10 cellular contexts compared by ENCODE assay signal in the genomic region with DNA sequence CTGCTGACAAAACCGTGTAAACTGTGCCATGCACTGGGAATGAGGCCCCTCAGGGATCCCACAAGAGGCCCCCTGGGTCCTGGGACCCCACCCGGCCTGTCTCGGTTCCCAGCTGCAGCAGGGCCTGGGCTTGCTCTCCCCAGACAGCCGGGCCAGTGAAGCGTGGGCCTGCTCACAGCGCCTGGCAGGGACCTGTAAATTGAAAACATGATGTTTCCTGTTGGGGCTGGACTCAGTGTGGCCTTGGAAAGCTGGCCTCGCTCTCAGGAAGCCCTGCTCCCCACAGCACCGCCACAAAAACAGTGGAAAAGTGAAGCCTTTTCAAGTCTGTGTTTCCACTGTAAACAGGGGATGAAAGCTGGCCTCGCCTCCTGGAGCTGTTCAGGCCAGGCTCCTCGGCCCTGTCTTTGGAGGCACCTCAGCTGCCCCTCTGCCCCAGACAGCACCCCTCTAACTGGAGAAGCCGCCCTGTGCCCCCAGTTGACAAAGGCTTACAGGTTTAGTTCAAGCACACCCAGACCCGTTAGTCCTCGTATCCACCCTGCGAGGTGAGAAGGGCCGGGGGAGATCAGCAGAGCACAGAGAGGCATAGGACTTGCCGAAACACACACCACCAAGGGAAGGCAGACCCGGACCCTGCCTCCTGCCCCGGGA.
DNase-seq lines count a peak whose midpoint lies in the region; ATAC-seq and TF ChIP-seq lines count a peak whose summit lies in the region.
"Had no signal": no experiment of that assay in that cellular context is flagged by ENCODE, and none has a peak within 500 bp of the region (broad histone marks: within the 10 kb centered on the region; RNA-seq: fewer than 3 reads in every experiment).

No MANE protein-coding gene starts in this region.

- H3K36me3 ChIP-seq in muscle layer of duodenum (ENCODE audit: control insufficient read depth in 1 of 2, insufficient read depth in 2 of 2, low read length in 2 of 2) (peaks cover 0 to 4% of the 10 kb centered on the region in 2 donors), vagina (no peaks in the 10 kb centered on the region)

- H3K27me3 ChIP-seq in muscle layer of duodenum (ENCODE audit: low read depth, low read length), result no peaks in the 10 kb centered on the region
- H3K27me3 ChIP-seq in vagina, result no peaks in the 10 kb centered on the region
- H3K27me3 ChIP-seq: foreskin keratinocyte had no signal

- no peaks in the 10 kb centered on the region for H3K9me3 ChIP-seq in muscle layer of duodenum (ENCODE audit: control insufficient read depth in 1 of 2, low read length in 2 of 2)
- no peaks in the 10 kb centered on the region for H3K9me3 ChIP-seq in vagina

- intact Hi-C loops in vagina (cut with DNase I), result no loop called here

- ATAC-seq in SK-N-SH treated with all-trans-retinoic acid at 6 μM for 48 hours (peak; percentile 34), GM21619 (IDR thresholded peaks at IDR 0.05; ENCODE audit: unreplicated experiment) (no peak)
- ATAC-seq: foreskin keratinocyte, PC-3 had no signal

- H3K4me1 ChIP-seq in muscle layer of duodenum (ENCODE audit: control insufficient read depth in 1 of 2, insufficient read depth in 2 of 2, low read length in 2 of 2) (peaks cover 24 to 78% of the 10 kb centered on the region in 2 donors), vagina (peaks cover 93% of the 10 kb centered on the region)
- H3K4me1 ChIP-seq: foreskin keratinocyte had no signal

- TF ChIP-seq POLR2A in vagina (IDR thresholded peaks at IDR 0.05), result no peak

- DNase-seq in fibroblast of villous mesenchyme (ENCODE audit: low read depth), result peak; percentile 58
- DNase-seq in vagina (ENCODE audit: extremely low spot score in 2 of 2), result no peak
- no peak for DNase-seq in germinal center (ENCODE audit: low spot score)
- DNase-seq in SHP77 treated with DMSO at 0.1 percent for 48 hours (lab: John Stamatoyannopoulos, UW), result no peak
- DNase-seq: activated B cell treated with CpG ODN at 0.5 μM for 24 hours, foreskin keratinocyte, PC-3 had no signal

- TF ChIP-seq CTCF in fibroblast of villous mesenchyme (IDR thresholded peaks at IDR 0.05; ENCODE audit: insufficient read depth, low read depth, low read length) (no peak), vagina (IDR thresholded peaks at IDR 0.05) (no peak)

- H3K4me3 ChIP-seq in fibroblast of villous mesenchyme (ENCODE audit: low read depth, low read length), result no peak overlapping the region
- no peak overlapping the region for H3K4me3 ChIP-seq in muscle layer of duodenum (ENCODE audit: low read depth in 1 of 2, low read length in 2 of 2)
- no peak overlapping the region for H3K4me3 ChIP-seq in vagina

- H3K27ac ChIP-seq in muscle layer of duodenum (ENCODE audit: low read length) (peak overlapping the region; percentile 25), vagina (peak overlapping the region; percentile 62)
- H3K27ac ChIP-seq: foreskin keratinocyte had no signal

TF ChIP-seq in SK-N-SH treated with all-trans-retinoic acid at 6 μM for 48 hours, 23 proteins besides CTCF, POLR2A, EP300 and RAD21:
- TF ChIP-seq GLIS3 (CRISPR knock-in tag; IDR thresholded peaks at IDR 0.05) (no peak), ZFP30 (CRISPR knock-in tag; IDR thresholded peaks at IDR 0.05) (no peak), ZC3H10 (CRISPR knock-in tag; IDR thresholded peaks at IDR 0.05) (no peak), ZNF8 (CRISPR knock-in tag; IDR thresholded peaks at IDR 0.05) (no peak), TCF4 (CRISPR knock-in tag; IDR thresholded peaks at IDR 0.05; ENCODE audit: borderline replicate concordance) (peak; percentile 41; the same call in 1 of the 2 replicates), TOX (CRISPR knock-in tag; IDR thresholded peaks at IDR 0.05; ENCODE audit: borderline replicate concordance) (no peak), ESRRG (CRISPR knock-in tag; IDR thresholded peaks at IDR 0.05) (no peak), ZNF70 (CRISPR knock-in tag; IDR thresholded peaks at IDR 0.05) (no peak)
- TF ChIP-seq, protein P1, sequence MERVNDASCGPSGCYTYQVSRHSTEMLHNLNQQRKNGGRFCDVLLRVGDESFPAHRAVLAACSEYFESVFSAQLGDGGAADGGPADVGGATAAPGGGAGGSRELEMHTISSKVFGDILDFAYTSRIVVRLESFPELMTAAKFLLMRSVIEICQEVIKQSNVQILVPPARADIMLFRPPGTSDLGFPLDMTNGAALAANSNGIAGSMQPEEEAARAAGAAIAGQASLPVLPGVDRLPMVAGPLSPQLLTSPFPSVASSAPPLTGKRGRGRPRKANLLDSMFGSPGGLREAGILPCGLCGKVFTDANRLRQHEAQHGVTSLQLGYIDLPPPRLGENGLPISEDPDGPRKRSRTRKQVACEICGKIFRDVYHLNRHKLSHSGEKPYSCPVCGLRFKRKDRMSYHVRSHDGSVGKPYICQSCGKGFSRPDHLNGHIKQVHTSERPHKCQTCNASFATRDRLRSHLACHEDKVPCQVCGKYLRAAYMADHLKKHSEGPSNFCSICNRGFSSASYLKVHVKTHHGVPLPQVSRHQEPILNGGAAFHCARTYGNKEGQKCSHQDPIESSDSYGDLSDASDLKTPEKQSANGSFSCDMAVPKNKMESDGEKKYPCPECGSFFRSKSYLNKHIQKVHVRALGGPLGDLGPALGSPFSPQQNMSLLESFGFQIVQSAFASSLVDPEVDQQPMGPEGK (CRISPR knock-in tag; IDR thresholded peaks at IDR 0.05; ENCODE audit: borderline replicate concordance), result no peak
- TF ChIP-seq, protein P2, sequence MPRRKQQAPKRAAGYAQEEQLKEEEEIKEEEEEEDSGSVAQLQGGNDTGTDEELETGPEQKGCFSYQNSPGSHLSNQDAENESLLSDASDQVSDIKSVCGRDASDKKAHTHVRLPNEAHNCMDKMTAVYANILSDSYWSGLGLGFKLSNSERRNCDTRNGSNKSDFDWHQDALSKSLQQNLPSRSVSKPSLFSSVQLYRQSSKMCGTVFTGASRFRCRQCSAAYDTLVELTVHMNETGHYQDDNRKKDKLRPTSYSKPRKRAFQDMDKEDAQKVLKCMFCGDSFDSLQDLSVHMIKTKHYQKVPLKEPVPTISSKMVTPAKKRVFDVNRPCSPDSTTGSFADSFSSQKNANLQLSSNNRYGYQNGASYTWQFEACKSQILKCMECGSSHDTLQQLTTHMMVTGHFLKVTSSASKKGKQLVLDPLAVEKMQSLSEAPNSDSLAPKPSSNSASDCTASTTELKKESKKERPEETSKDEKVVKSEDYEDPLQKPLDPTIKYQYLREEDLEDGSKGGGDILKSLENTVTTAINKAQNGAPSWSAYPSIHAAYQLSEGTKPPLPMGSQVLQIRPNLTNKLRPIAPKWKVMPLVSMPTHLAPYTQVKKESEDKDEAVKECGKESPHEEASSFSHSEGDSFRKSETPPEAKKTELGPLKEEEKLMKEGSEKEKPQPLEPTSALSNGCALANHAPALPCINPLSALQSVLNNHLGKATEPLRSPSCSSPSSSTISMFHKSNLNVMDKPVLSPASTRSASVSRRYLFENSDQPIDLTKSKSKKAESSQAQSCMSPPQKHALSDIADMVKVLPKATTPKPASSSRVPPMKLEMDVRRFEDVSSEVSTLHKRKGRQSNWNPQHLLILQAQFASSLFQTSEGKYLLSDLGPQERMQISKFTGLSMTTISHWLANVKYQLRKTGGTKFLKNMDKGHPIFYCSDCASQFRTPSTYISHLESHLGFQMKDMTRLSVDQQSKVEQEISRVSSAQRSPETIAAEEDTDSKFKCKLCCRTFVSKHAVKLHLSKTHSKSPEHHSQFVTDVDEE (CRISPR knock-in tag; IDR thresholded peaks at IDR 0.05), result peak; percentile 66
TF ChIP-seq in SK-N-SH treated with all-trans-retinoic acid at 6 μM for 48 hours: peak in this region for 2.
